Comparison of ENCODE assay signal across 11 cellular contexts in the genomic region with DNA sequence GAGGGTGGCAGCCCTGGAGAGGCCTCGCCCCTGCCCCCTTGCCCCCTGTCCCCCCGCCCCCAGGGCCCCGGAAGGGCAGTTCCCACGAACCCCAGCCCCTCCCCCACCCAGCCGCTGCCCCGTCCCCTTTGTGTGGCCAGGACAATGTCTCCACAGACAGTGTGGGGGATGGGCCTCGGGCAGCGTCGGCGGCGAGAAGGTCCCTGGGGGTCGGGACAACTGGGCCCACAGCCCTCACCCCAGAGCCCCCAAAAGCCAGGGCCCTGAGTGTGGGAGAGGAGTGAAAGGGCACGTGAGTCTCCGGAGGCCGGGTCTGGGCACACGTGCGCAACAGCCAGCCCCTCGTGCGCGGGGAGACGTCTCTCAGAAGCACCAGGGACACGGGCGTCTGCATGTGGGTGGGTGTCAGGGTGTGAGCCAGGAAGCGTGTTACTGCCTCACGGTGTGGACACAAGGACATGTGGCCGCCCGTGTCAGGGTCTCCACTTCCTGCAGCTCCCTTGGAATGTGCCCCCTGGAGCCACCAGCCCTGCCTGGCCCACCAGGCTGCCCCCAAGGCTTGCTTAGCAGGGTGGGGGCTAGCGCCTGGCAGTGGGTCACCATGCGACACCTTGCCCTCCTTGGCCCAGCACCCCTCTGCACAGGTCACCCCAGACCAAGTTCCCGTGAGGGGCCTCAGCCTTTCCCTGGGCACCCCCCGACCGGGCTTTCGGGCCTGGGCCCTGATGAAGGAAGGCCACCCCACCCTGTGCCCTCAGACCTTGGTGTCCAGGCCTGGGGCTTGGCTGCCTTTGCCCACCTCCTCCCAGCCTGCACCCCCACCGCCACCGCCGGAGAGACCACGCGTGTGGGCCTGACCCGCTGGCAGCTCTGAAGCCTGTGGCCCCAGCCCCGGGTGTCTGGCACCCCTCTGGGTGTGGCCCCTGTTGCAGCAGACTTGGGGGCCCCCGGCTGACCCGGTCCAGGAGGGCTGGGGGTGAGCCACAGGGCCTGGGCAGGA. TPM values are rescaled to one million over a fixed set of nuclear protein-coding genes. Genes with fewer than 3 reads are reported as not detected.
DNase-seq lines count a peak whose midpoint lies in the region; ATAC-seq and TF ChIP-seq lines count a peak whose summit lies in the region.
"Had no signal": no experiment of that assay in that cellular context is flagged by ENCODE, and none has a peak within 500 bp of the region (broad histone marks: within the 10 kb centered on the region; RNA-seq: fewer than 3 reads in every experiment).

No MANE protein-coding gene starts in this region.

- H3K27ac ChIP-seq in body of pancreas = peak overlapping the region; percentile 39 to 100 (median 74)
- peak overlapping the region; percentile 34 to 50 for H3K27ac ChIP-seq in uterus

- POLR2A ChIA-PET in activated naive CD8-positive, alpha-beta T cell treated with anti-CD3 and anti-CD28 coated beads, Interleukin-2, amount 10 ng/mL, durations not matched to agents 7 days and 5 days (lab: Charles Lee) = interaction anchor here (2.2 kb wide), 1 partner anchor 9 kb away, joined by 16 read pairs; no protein-coding TSS in a partner anchor

- H3K27me3 ChIP-seq in body of pancreas (no peaks in the 10 kb centered on the region), uterus (peaks cover 0 to 9% of the 10 kb centered on the region in 2 donors), MG63 (no peaks in the 10 kb centered on the region)
- H3K27me3 ChIP-seq: cardiac muscle cell had no signal

- TF ChIP-seq CTCF in body of pancreas (IDR thresholded peaks at IDR 0.05) (no peak), lower leg skin (IDR thresholded peaks at IDR 0.05) (no peak), uterus (IDR thresholded peaks at IDR 0.05) (no peak)

- no peaks in the 10 kb centered on the region for H3K36me3 Mint-ChIP-seq in activated naive CD8-positive, alpha-beta T cell treated with anti-CD3 and anti-CD28 coated beads, Interleukin-2, amount 10 ng/mL, durations not matched to agents 7 days and 5 days
- H3K36me3 Mint-ChIP-seq in activated naive CD8-positive, alpha-beta T cell treated with anti-CD3 and anti-CD28 coated beads for 36 hours = no peaks in the 10 kb centered on the region
- H3K36me3 Mint-ChIP-seq in activated T-helper 1 cell treated with anti-CD3 and anti-CD28 coated beads, Interleukin-12 subunit alpha, Interleukin-12 subunit beta, Interleukin-2, Interleukin-4 antibody, amounts not matched to agents 30 ng/mL and 10 ng/mL and 1 ng/mL, durations not matched to agents 14 hours and 24 hours and 36 hours (ENCODE audit: low read depth) = no peaks in the 10 kb centered on the region

- no peaks in the 10 kb centered on the region for H3K9me3 Mint-ChIP-seq in activated naive CD8-positive, alpha-beta T cell treated with anti-CD3 and anti-CD28 coated beads, Interleukin-2, amount 10 ng/mL, durations not matched to agents 7 days and 5 days
- H3K9me3 Mint-ChIP-seq in activated naive CD8-positive, alpha-beta T cell treated with anti-CD3 and anti-CD28 coated beads for 36 hours = no peaks in the 10 kb centered on the region
- no peaks in the 10 kb centered on the region for H3K9me3 Mint-ChIP-seq in activated T-helper 1 cell treated with anti-CD3 and anti-CD28 coated beads, Interleukin-12 subunit alpha, Interleukin-12 subunit beta, Interleukin-2, Interleukin-4 antibody, amounts not matched to agents 30 ng/mL and 10 ng/mL and 1 ng/mL, durations not matched to agents 14 hours and 24 hours and 36 hours
- H3K9me3 Mint-ChIP-seq: activated T-cell treated with anti-CD3 and anti-CD28 coated beads, Interleukin-2, amount 50 U/mL, for 4 hours had no signal

- peaks cover 5% of the 10 kb centered on the region for H3K4me1 Mint-ChIP-seq in activated naive CD8-positive, alpha-beta T cell treated with anti-CD3 and anti-CD28 coated beads, Interleukin-2, amount 10 ng/mL, durations not matched to agents 7 days and 5 days
- peaks cover 3% of the 10 kb centered on the region for H3K4me1 Mint-ChIP-seq in activated naive CD8-positive, alpha-beta T cell treated with anti-CD3 and anti-CD28 coated beads for 36 hours
- no peaks in the 10 kb centered on the region for H3K4me1 Mint-ChIP-seq in activated T-helper 1 cell treated with anti-CD3 and anti-CD28 coated beads, Interleukin-12 subunit alpha, Interleukin-12 subunit beta, Interleukin-2, Interleukin-4 antibody, amounts not matched to agents 30 ng/mL and 10 ng/mL and 1 ng/mL, durations not matched to agents 14 hours and 24 hours and 36 hours (ENCODE audit: low read depth)

- H3K9me3 ChIP-seq in body of pancreas (no peaks in the 10 kb centered on the region), uterus (no peaks in the 10 kb centered on the region), MG63 (no peaks in the 10 kb centered on the region)

- no peak for ATAC-seq in activated naive CD8-positive, alpha-beta T cell treated with anti-CD3 and anti-CD28 coated beads, Interleukin-2, amount 10 ng/mL, durations not matched to agents 7 days and 5 days (ENCODE audit: low read depth)
- ATAC-seq in body of pancreas = no peak
- ATAC-seq: activated T-cell treated with anti-CD3 and anti-CD28 coated beads, Interleukin-2, amount 50 U/mL, for 4 hours; sciatic nerve had no signal

- H3K36me3 ChIP-seq in body of pancreas (replicated peaks in 1 of 2; ENCODE audit: insufficient read depth in 1 of 2, low read depth in 2 of 2) (no peaks in the 10 kb centered on the region), uterus (no peaks in the 10 kb centered on the region), MG63 (no peaks in the 10 kb centered on the region)
- H3K36me3 ChIP-seq: cardiac muscle cell had no signal

- H3K4me1 ChIP-seq in body of pancreas (peaks cover 83% of the 10 kb centered on the region), uterus (peaks cover 0 to 12% of the 10 kb centered on the region in 2 donors)

- 68 to 85% methylated on average over 12 to 28 of the region's 42 CpGs for WGBS in body of pancreas, 2 donors
- WGBS in lower leg skin, 2 donors = 61 to 71% methylated on average over 32 to 41 of the region's 42 CpGs

- TF ChIP-seq POLR2A in body of pancreas (IDR thresholded peaks at IDR 0.05) (no peak), lower leg skin (IDR thresholded peaks at IDR 0.05) (no peak), uterus (IDR thresholded peaks at IDR 0.05) (no peak)

- no peak overlapping the region for H3K4me3 Mint-ChIP-seq in activated naive CD8-positive, alpha-beta T cell treated with anti-CD3 and anti-CD28 coated beads, Interleukin-2, amount 10 ng/mL, durations not matched to agents 7 days and 5 days
- no peak overlapping the region for H3K4me3 Mint-ChIP-seq in activated naive CD8-positive, alpha-beta T cell treated with anti-CD3 and anti-CD28 coated beads for 36 hours
- no peak overlapping the region for H3K4me3 Mint-ChIP-seq in activated T-helper 1 cell treated with anti-CD3 and anti-CD28 coated beads, Interleukin-12 subunit alpha, Interleukin-12 subunit beta, Interleukin-2, Interleukin-4 antibody, amounts not matched to agents 30 ng/mL and 10 ng/mL and 1 ng/mL, durations not matched to agents 14 hours and 24 hours and 36 hours
- H3K4me3 Mint-ChIP-seq: activated T-cell treated with anti-CD3 and anti-CD28 coated beads, Interleukin-2, amount 50 U/mL, for 4 hours had no signal

- H3K4me3 ChIP-seq in body of pancreas (no peak overlapping the region), lower leg skin (ENCODE audit: low read depth, poor library complexity, severe bottlenecking) (no peak overlapping the region), uterus (no peak overlapping the region), MG63 (no peak overlapping the region)

- peak; percentile 37 for DNase-seq in activated naive CD8-positive, alpha-beta T cell treated with anti-CD3 and anti-CD28 coated beads, Interleukin-2, amount 10 ng/mL, durations not matched to agents 7 days and 5 days
- DNase-seq in activated naive CD8-positive, alpha-beta T cell treated with anti-CD3 and anti-CD28 coated beads for 36 hours = no peak
- peak in 3 of 4 donors; percentile 19 to 37 (median 30) for DNase-seq in body of pancreas
- DNase-seq in lower leg skin (ENCODE audit: low spot score in 2 of 2) = peak; percentile 12 to 85
- peak in 1 of 2 donors; percentile 15 for DNase-seq in uterus
- DNase-seq in MG63 = no peak
- no peak for DNase-seq in activated T-helper 1 cell treated with anti-CD3 and anti-CD28 coated beads, Interleukin-12 subunit alpha, Interleukin-12 subunit beta, Interleukin-2, Interleukin-4 antibody, amounts not matched to agents 30 ng/mL and 10 ng/mL and 1 ng/mL, durations not matched to agents 14 hours and 24 hours and 36 hours (ENCODE audit: low spot score)
- no peak for DNase-seq in DMS79 treated with DMSO at 0.1 percent for 48 hours (lab: John Stamatoyannopoulos, UW)
- DNase-seq: activated T-cell treated with anti-CD3 and anti-CD28 coated beads, Interleukin-2, amount 50 U/mL, for 4 hours had no signal

- H3K27ac Mint-ChIP-seq in activated naive CD8-positive, alpha-beta T cell treated with anti-CD3 and anti-CD28 coated beads, Interleukin-2, amount 10 ng/mL, durations not matched to agents 7 days and 5 days = no peak overlapping the region
- no peak overlapping the region for H3K27ac Mint-ChIP-seq in activated naive CD8-positive, alpha-beta T cell treated with anti-CD3 and anti-CD28 coated beads for 36 hours
- no peak overlapping the region for H3K27ac Mint-ChIP-seq in activated T-helper 1 cell treated with anti-CD3 and anti-CD28 coated beads, Interleukin-12 subunit alpha, Interleukin-12 subunit beta, Interleukin-2, Interleukin-4 antibody, amounts not matched to agents 30 ng/mL and 10 ng/mL and 1 ng/mL, durations not matched to agents 14 hours and 24 hours and 36 hours

- intact Hi-C loops in body of pancreas (cut with DNase I) = loop anchor here (10.0 kb wide), 1 partner anchor 100 kb away; no protein-coding TSS in a partner anchor
- intact Hi-C loops in lower leg skin (cut with DNase I; ENCODE audit: low total_unique reads) = no loop called here
- intact Hi-C loops in uterus (cut with DNase I; ENCODE audit: low total_unique reads) = no loop called here
- intact Hi-C loops in activated T-helper 1 cell treated with anti-CD3 and anti-CD28 coated beads, Interleukin-12 subunit alpha, Interleukin-12 subunit beta, Interleukin-2, Interleukin-4 antibody, amounts not matched to agents 30 ng/mL and 10 ng/mL and 1 ng/mL, durations not matched to agents 14 hours and 24 hours and 36 hours (cut with micrococcal nuclease) = no loop called here

- no peaks in the 10 kb centered on the region for H3K27me3 Mint-ChIP-seq in activated naive CD8-positive, alpha-beta T cell treated with anti-CD3 and anti-CD28 coated beads, Interleukin-2, amount 10 ng/mL, durations not matched to agents 7 days and 5 days
- H3K27me3 Mint-ChIP-seq in activated naive CD8-positive, alpha-beta T cell treated with anti-CD3 and anti-CD28 coated beads for 36 hours = peaks cover 5% of the 10 kb centered on the region
- H3K27me3 Mint-ChIP-seq in activated T-helper 1 cell treated with anti-CD3 and anti-CD28 coated beads, Interleukin-12 subunit alpha, Interleukin-12 subunit beta, Interleukin-2, Interleukin-4 antibody, amounts not matched to agents 30 ng/mL and 10 ng/mL and 1 ng/mL, durations not matched to agents 14 hours and 24 hours and 36 hours (ENCODE audit: insufficient read depth) = peaks cover 3% of the 10 kb centered on the region

RNA-seq across cellular contexts. Expression of a gene that starts 12.8 kb away (rescaled TPM):
- 1 to 10 TPM; 1.2 to 1.7 TPM for total RNA-seq in activated naive CD8-positive, alpha-beta T cell treated with anti-CD3 and anti-CD28 coated beads, Interleukin-2, amount 10 ng/mL, durations not matched to agents 7 days and 5 days
- 1 to 10 TPM; 5.0 to 5.3 TPM for total RNA-seq in activated naive CD8-positive, alpha-beta T cell treated with anti-CD3 and anti-CD28 coated beads for 36 hours
- total RNA-seq in body of pancreas (10 to 100 TPM; 18.4 to 24.4 TPM), lower leg skin (10 to 100 TPM; 28.5 to 49.2 (median 41.0) TPM), uterus (10 to 100 TPM in 2 of 4 donors, 1 to 10 TPM in 1, under 1 TPM in 1; 0.29 to 16.5 (median 11.4) TPM)
- 0.16 TPM in 1 of 2 replicates, not detected in the other for total RNA-seq in MG63 (2014; rRNA removed; shearing (Covaris generic); ENCODE audit: low replicate concordance)
- 15.2 and 15.4 TPM in 2 replicates for total RNA-seq in activated T-helper 1 cell treated with anti-CD3 and anti-CD28 coated beads, Interleukin-12 subunit alpha, Interleukin-12 subunit beta, Interleukin-2, Interleukin-4 antibody, amounts not matched to agents 30 ng/mL and 10 ng/mL and 1 ng/mL, durations not matched to agents 14 hours and 24 hours and 36 hours

RNA-seq across cellular contexts. Expression of a gene that starts 37.3 kb away (rescaled TPM):
- 1 to 10 TPM; 8.1 to 8.2 TPM for total RNA-seq in activated naive CD8-positive, alpha-beta T cell treated with anti-CD3 and anti-CD28 coated beads, Interleukin-2, amount 10 ng/mL, durations not matched to agents 7 days and 5 days
- 1 to 10 TPM; 3.6 to 3.9 TPM for total RNA-seq in activated naive CD8-positive, alpha-beta T cell treated with anti-CD3 and anti-CD28 coated beads for 36 hours
- 10 to 100 TPM in 1 of 2 donors, 1 to 10 TPM in 1; 9.9 to 12.2 TPM for total RNA-seq in body of pancreas
- total RNA-seq in lower leg skin = 1 to 10 TPM; 4.9 to 7.4 (median 5.6) TPM
- total RNA-seq in uterus = 10 to 100 TPM in 3 of 4 donors, 1 to 10 TPM in 1; 2.6 to 12.7 (median 11.5) TPM
- total RNA-seq in MG63 (2014; rRNA removed; shearing (Covaris generic); ENCODE audit: low replicate concordance) = 2.3 and 2.9 TPM in 2 replicates
- 11.6 and 11.7 TPM in 2 replicates for total RNA-seq in activated T-helper 1 cell treated with anti-CD3 and anti-CD28 coated beads, Interleukin-12 subunit alpha, Interleukin-12 subunit beta, Interleukin-2, Interleukin-4 antibody, amounts not matched to agents 30 ng/mL and 10 ng/mL and 1 ng/mL, durations not matched to agents 14 hours and 24 hours and 36 hours

RNA-seq across cellular contexts. Expression of a gene that starts 59.7 kb away (rescaled TPM):
- 10 to 100 TPM; 58.7 to 63.1 TPM for total RNA-seq in activated naive CD8-positive, alpha-beta T cell treated with anti-CD3 and anti-CD28 coated beads, Interleukin-2, amount 10 ng/mL, durations not matched to agents 7 days and 5 days
- 10 to 100 TPM; 54.4 to 56.4 TPM for total RNA-seq in activated naive CD8-positive, alpha-beta T cell treated with anti-CD3 and anti-CD28 coated beads for 36 hours
- total RNA-seq in body of pancreas = 10 to 100 TPM; 31.3 to 34.2 TPM
- 10 to 100 TPM; 40.7 to 52.7 (median 49.9) TPM for total RNA-seq in lower leg skin
- total RNA-seq in uterus = 10 to 100 TPM; 17.1 to 46.5 (median 43.2) TPM
- 56.3 and 75.6 TPM in 2 replicates for total RNA-seq in MG63 (2014; rRNA removed; shearing (Covaris generic); ENCODE audit: low replicate concordance)
- total RNA-seq in activated T-helper 1 cell treated with anti-CD3 and anti-CD28 coated beads, Interleukin-12 subunit alpha, Interleukin-12 subunit beta, Interleukin-2, Interleukin-4 antibody, amounts not matched to agents 30 ng/mL and 10 ng/mL and 1 ng/mL, durations not matched to agents 14 hours and 24 hours and 36 hours = 70.8 and 72.1 TPM in 2 replicates

Comparison
In these comparisons a context has a peak if more than half of its experiments do, and no peak if none do; other contexts are left out.
1. DNase-seq: peak in activated naive CD8-positive, alpha-beta T cell treated with anti-CD3 and anti-CD28 coated beads, Interleukin-2, amount 10 ng/mL, durations not matched to agents 7 days and 5 days (single experiment), body of pancreas (3 of 4) and lower leg skin (2 of 2); none in activated naive CD8-positive, alpha-beta T cell treated with anti-CD3 and anti-CD28 coated beads for 36 hours (single experiment), MG63 (single experiment), activated T-helper 1 cell treated with anti-CD3 and anti-CD28 coated beads, Interleukin-12 subunit alpha, Interleukin-12 subunit beta, Interleukin-2, Interleukin-4 antibody, amounts not matched to agents 30 ng/mL and 10 ng/mL and 1 ng/mL, durations not matched to agents 14 hours and 24 hours and 36 hours (single experiment) and DMS79 treated with DMSO at 0.1 percent for 48 hours (single experiment).